Comparison of ENCODE assay signal across 20 cellular contexts in genomic region chr15:95822946-95823345, GRCh38.
"Had no signal": no experiment of that assay in that cellular context is flagged by ENCODE, and none has a peak within 500 bp of the region (broad histone marks: within the 10 kb centered on the region; RNA-seq: fewer than 3 reads in every experiment).

No MANE protein-coding gene starts in this region.

- H3K27ac Mint-ChIP-seq: naive thymus-derived CD4-positive, alpha-beta T cell; stimulated activated effector memory CD8-positive, alpha-beta T cell treated with anti-CD3 and anti-CD28 coated beads, Interleukin-12 subunit alpha, Interleukin-12 subunit beta, amount 100 ng/mL, for 72 hours; stimulated activated naive CD8-positive, alpha-beta T cell treated with anti-CD3 and anti-CD28 coated beads, Interleukin-15, Interleukin-2, amounts not matched to agents 100 ng/mL and 50 ng/mL, for 24 hours had no signal

- H3K36me3 Mint-ChIP-seq: naive thymus-derived CD4-positive, alpha-beta T cell; stimulated activated effector memory CD8-positive, alpha-beta T cell treated with anti-CD3 and anti-CD28 coated beads, Interleukin-12 subunit alpha, Interleukin-12 subunit beta, amount 100 ng/mL, for 72 hours had no signal

- H3K4me1 Mint-ChIP-seq: stimulated activated effector memory CD8-positive, alpha-beta T cell treated with anti-CD3 and anti-CD28 coated beads, Interleukin-12 subunit alpha, Interleukin-12 subunit beta, amount 100 ng/mL, for 72 hours had no signal

- H3K4me3 Mint-ChIP-seq: naive thymus-derived CD4-positive, alpha-beta T cell; nephron; stimulated activated effector memory CD8-positive, alpha-beta T cell treated with anti-CD3 and anti-CD28 coated beads, Interleukin-12 subunit alpha, Interleukin-12 subunit beta, amount 100 ng/mL, for 72 hours; stimulated activated naive CD8-positive, alpha-beta T cell treated with anti-CD3 and anti-CD28 coated beads, Interleukin-15, Interleukin-2, amounts not matched to agents 100 ng/mL and 50 ng/mL, for 24 hours had no signal

- DNase-seq: effector CD4-positive, alpha-beta T cell; hypothalamus; mesendoderm; midbrain; naive thymus-derived CD4-positive, alpha-beta T cell; occipital lobe; ovary; posterior cingulate gyrus; psoas muscle; sigmoid colon; stimulated activated CD4-positive, alpha-beta T cell treated with anti-CD3 and anti-CD28 coated beads, Interleukin-2, amount 100 ng/mL, for 24 hours; stimulated activated CD4-positive, alpha-beta T cell treated with anti-CD3 and anti-CD28 coated beads, Interleukin-4, amount 100 ng/mL, for 24 hours; transverse colon; upper lobe of right lung; uterus had no signal

- H3K9me3 Mint-ChIP-seq: naive thymus-derived CD4-positive, alpha-beta T cell; nephron; stimulated activated effector memory CD8-positive, alpha-beta T cell treated with anti-CD3 and anti-CD28 coated beads, Interleukin-12 subunit alpha, Interleukin-12 subunit beta, amount 100 ng/mL, for 72 hours; stimulated activated naive CD8-positive, alpha-beta T cell treated with anti-CD3 and anti-CD28 coated beads, Interleukin-15, Interleukin-2, amounts not matched to agents 100 ng/mL and 50 ng/mL, for 24 hours had no signal

- ATAC-seq: left lobe of liver; naive thymus-derived CD4-positive, alpha-beta T cell; psoas muscle; right cardiac atrium; stimulated activated effector memory CD8-positive, alpha-beta T cell treated with anti-CD3 and anti-CD28 coated beads, Interleukin-12 subunit alpha, Interleukin-12 subunit beta, amount 100 ng/mL, for 72 hours; upper lobe of right lung had no signal
